In genomic region chr17:19398301-19399181, GRCh38 we compare ENCODE assay signal across 1 cellular context.
TF ChIP-seq lines count a peak whose summit lies in the region.

No MANE protein-coding gene starts in this region.

TF ChIP-seq in IMR-90, 13 proteins besides CTCF, POLR2A, EP300 and RAD21 (continued from another document):
- TF ChIP-seq ELK1 (IDR thresholded peaks at IDR 0.05; ENCODE audit: borderline replicate concordance, low read depth, low read length) (no peak), FOS (IDR thresholded peaks at IDR 0.05; ENCODE audit: low read depth, low read length) (no peak)
